ENCODE assay signal across 16 cellular contexts in the genomic region with DNA sequence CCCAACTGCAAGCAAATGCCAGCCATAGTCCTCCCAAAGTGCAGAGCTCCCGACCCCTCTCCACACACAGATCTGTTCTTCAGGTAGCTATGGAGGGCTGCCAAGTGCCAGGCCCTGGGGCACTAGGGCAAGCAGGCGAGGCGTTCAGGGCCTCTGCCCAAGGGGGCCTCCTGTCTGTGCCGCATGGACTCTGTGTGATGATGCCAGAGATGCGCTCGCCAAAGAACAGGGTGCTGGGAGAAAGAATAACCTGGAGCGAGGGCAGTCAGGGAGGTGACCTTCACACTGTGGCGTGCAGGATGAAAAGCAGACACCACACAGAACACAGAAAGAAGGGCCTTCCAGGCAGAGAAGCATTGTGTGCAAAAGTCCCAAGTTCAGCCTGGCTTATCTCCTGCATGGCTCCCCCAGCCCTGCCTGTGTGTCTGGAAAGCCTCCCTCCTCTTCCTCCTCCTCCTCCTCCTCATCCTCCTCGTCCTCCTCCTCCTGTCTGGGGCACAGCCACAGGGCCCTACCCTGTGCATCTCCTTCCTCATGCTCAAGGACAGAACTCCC. TPM values are rescaled to one million over a fixed set of nuclear protein-coding genes. Genes with fewer than 3 reads are reported as not detected.
DNase-seq lines count a peak whose midpoint lies in the region; ATAC-seq and TF ChIP-seq lines count a peak whose summit lies in the region.
"Had no signal": no experiment of that assay in that cellular context is flagged by ENCODE, and none has a peak within 500 bp of the region (broad histone marks: within the 10 kb centered on the region; RNA-seq: fewer than 3 reads in every experiment).

No MANE protein-coding gene starts in this region.

- no peak overlapping the region for H3K4me3 ChIP-seq in hepatocyte
- no peak overlapping the region for H3K4me3 ChIP-seq in neuronal stem cell (ENCODE audit: low read length in 2 of 2)

- H2AK5ac ChIP-seq in neuronal stem cell (ENCODE audit: low read depth, low read length), result peak overlapping the region; percentile 13

- no peaks in the 10 kb centered on the region for H3K79me1 ChIP-seq in neuronal stem cell (ENCODE audit: low read depth, low read length)

- no peak overlapping the region for H3K4ac ChIP-seq in neuronal stem cell (ENCODE audit: low read length)

- no peak overlapping the region for H2BK120ac ChIP-seq in neuronal stem cell (ENCODE audit: low read depth, low read length)

- H3K36me3 Mint-ChIP-seq in progenitor cell of endocrine pancreas (ENCODE audit: insufficient read depth), result peaks cover 2% of the 10 kb centered on the region

- no peaks in the 10 kb centered on the region for H3K27me3 Mint-ChIP-seq in progenitor cell of endocrine pancreas
- H3K27me3 Mint-ChIP-seq: CD4-positive, CD25-positive, alpha-beta regulatory T cell had no signal

- intact Hi-C loops in Right ventricle myocardium superior (cut with DNase I), result no loop called here

- 58% methylated on average over 9 of the region's 9 CpGs for WGBS in hepatocyte (ENCODE audit: low lambda C conversion rate, missing lambda C conversion rate)
- no CpG with 5 or more reads among the region's 9 CpGs for WGBS in neuronal stem cell (ENCODE audit: extremely low coverage in 2 of 2, insufficient read length in 2 of 2, insufficient replicate concordance in 1 of 2), 2 donors

- H3K27ac Mint-ChIP-seq in progenitor cell of endocrine pancreas, result no peak overlapping the region

- DNase-seq in NCI-H69 (lab: John Stamatoyannopoulos, UW) (peak; percentile 16), Right ventricle myocardium superior (peak; percentile 67), hepatocyte (ENCODE audit: low spot score) (no peak), neuronal stem cell (ENCODE audit: low spot score) (no peak), occipital lobe (lab: John Stamatoyannopoulos, UW) (no peak), progenitor cell of endocrine pancreas (ENCODE audit: low spot score, unreplicated experiment) (no peak)
- DNase-seq: ACHN; AML-193; Calu3; CD4-positive, CD25-positive, alpha-beta regulatory T cell; MV-4-11; NCI-H1436; NCI-H2029; NCI-H82 had no signal

- peak; percentile 52 for ATAC-seq in Right ventricle myocardium superior (ENCODE audit: poor library complexity)
- ATAC-seq in HG03175 (IDR thresholded peaks at IDR 0.05; ENCODE audit: unreplicated experiment), result no peak
- ATAC-seq: Panc1 had no signal

- no peaks in the 10 kb centered on the region for H3K9me2 ChIP-seq in hepatocyte (replicated peaks; ENCODE audit: insufficient read depth)

- H3K9me3 ChIP-seq in hepatocyte (ENCODE audit: low read depth), result no peaks in the 10 kb centered on the region
- H3K9me3 ChIP-seq in neuronal stem cell (replicated peaks in 1 of 2; ENCODE audit: control insufficient read depth in 2 of 2, insufficient read depth in 1 of 2, low read depth in 1 of 2, low read length in 2 of 2), result peaks cover 0 to 2% of the 10 kb centered on the region in 2 donors

- H3K9ac ChIP-seq in neuronal stem cell (ENCODE audit: low read depth, low read length, poor library complexity), result no peak overlapping the region

- TF ChIP-seq CTCF in hepatocyte (IDR thresholded peaks at IDR 0.05; ENCODE audit: poor library complexity) (no peak), progenitor cell of endocrine pancreas (IDR thresholded peaks at IDR 0.05; ENCODE audit: unreplicated experiment) (no peak)

- H3K4me1 ChIP-seq in hepatocyte (ENCODE audit: insufficient read depth) (peaks cover 26% of the 10 kb centered on the region), neuronal stem cell (ENCODE audit: control insufficient read depth in 2 of 2, insufficient read depth in 1 of 2, low read depth in 1 of 2, low read length in 2 of 2) (peaks cover 8% of the 10 kb centered on the region in 2 donors)

- H4K91ac ChIP-seq in neuronal stem cell (ENCODE audit: low read depth, low read length, poor library complexity), result no peak overlapping the region

- no peak overlapping the region for H3K23ac ChIP-seq in neuronal stem cell (ENCODE audit: low read depth, low read length, poor library complexity)

- H3K4me2 ChIP-seq in hepatocyte (peak overlapping the region; percentile 20), neuronal stem cell (ENCODE audit: insufficient read depth, low read length, poor library complexity, severe bottlenecking) (no peak overlapping the region)

- H4K20me1 ChIP-seq in hepatocyte (ENCODE audit: insufficient read depth, poor library complexity, severe bottlenecking), result no peaks in the 10 kb centered on the region

- H3K27ac ChIP-seq in hepatocyte (peak overlapping the region; percentile 61), neuronal stem cell (replicated peaks; ENCODE audit: low read length) (no peak overlapping the region)

- H3K79me2 ChIP-seq in hepatocyte, result no peaks in the 10 kb centered on the region

- no peaks in the 10 kb centered on the region for H3K9me3 Mint-ChIP-seq in progenitor cell of endocrine pancreas (ENCODE audit: low read depth)
- H3K9me3 Mint-ChIP-seq: CD4-positive, CD25-positive, alpha-beta regulatory T cell had no signal

- H2BK5ac ChIP-seq in neuronal stem cell (ENCODE audit: low read length), result no peak overlapping the region

- H2AFZ ChIP-seq in hepatocyte, result no peak overlapping the region
- no peak overlapping the region for H2AFZ ChIP-seq in neuronal stem cell (ENCODE audit: low read length)

- H4K8ac ChIP-seq in neuronal stem cell (ENCODE audit: low read depth, low read length), result no peak overlapping the region

- peak overlapping the region; percentile 9 for H3K18ac ChIP-seq in neuronal stem cell (ENCODE audit: low read length)

- H3K4me3 Mint-ChIP-seq in progenitor cell of endocrine pancreas (ENCODE audit: low read depth), result no peak overlapping the region
- H3K4me3 Mint-ChIP-seq: CD4-positive, CD25-positive, alpha-beta regulatory T cell had no signal

- peaks cover 11% of the 10 kb centered on the region for H3K4me1 Mint-ChIP-seq in progenitor cell of endocrine pancreas (ENCODE audit: low read depth)

- H2BK15ac ChIP-seq in neuronal stem cell (ENCODE audit: low read length), result no peak overlapping the region

- H3K14ac ChIP-seq in neuronal stem cell (ENCODE audit: low read length), result no peak overlapping the region

- no peak overlapping the region for H2BK12ac ChIP-seq in neuronal stem cell (ENCODE audit: low read length)

- H3K36me3 ChIP-seq in hepatocyte (replicated peaks; ENCODE audit: insufficient read depth, low read depth) (no peaks in the 10 kb centered on the region), neuronal stem cell (replicated peaks in 1 of 2; ENCODE audit: control insufficient read depth in 2 of 2, insufficient read depth in 2 of 2, low read length in 2 of 2) (no peaks in the 10 kb centered on the region)

- H3K27me3 ChIP-seq in hepatocyte (no peaks in the 10 kb centered on the region), neuronal stem cell (ENCODE audit: control insufficient read depth in 3 of 3, insufficient read depth in 3 of 3, low read depth in 1 of 3, low read length in 3 of 3) (no peaks in the 10 kb centered on the region)

RNA-seq across cellular contexts. Expression of a gene that starts 44.2 kb away (rescaled TPM):
- 16.2 TPM for total RNA-seq in Right ventricle myocardium superior
- total RNA-seq in hepatocyte, result 50.1 and 58.6 TPM in 2 replicates
- polyA plus RNA-seq in hepatocyte, result 70.4 and 78.9 TPM in 2 replicates
- 42.5 TPM for polyA plus RNA-seq in neuronal stem cell (2013, experiment 1 of 2)
- 39.1 TPM for polyA plus RNA-seq in neuronal stem cell (2013, experiment 2 of 2)
- 15.3 TPM for total RNA-seq in occipital lobe
- total RNA-seq in progenitor cell of endocrine pancreas, result 61.3 and 67.0 TPM in 2 replicates

RNA-seq across cellular contexts. Expression of a gene that starts 51.1 kb away (rescaled TPM):
- 39.8 TPM for total RNA-seq in Right ventricle myocardium superior
- 23.5 and 24.0 TPM in 2 replicates for total RNA-seq in hepatocyte
- polyA plus RNA-seq in hepatocyte, result 44.8 and 46.9 TPM in 2 replicates
- 1.2 TPM for polyA plus RNA-seq in neuronal stem cell (2013, experiment 1 of 2)
- polyA plus RNA-seq in neuronal stem cell (2013, experiment 2 of 2), result 0.90 TPM
- 9.2 TPM for total RNA-seq in occipital lobe
- 4.6 and 5.6 TPM in 2 replicates for total RNA-seq in progenitor cell of endocrine pancreas
- total RNA-seq: Calu3 had no signal

Comparison
In these comparisons a context has a peak if more than half of its experiments do, and no peak if none do; other contexts are left out.
1. DNase-seq: peak in NCI-H69 (single experiment) and Right ventricle myocardium superior (single experiment); none in hepatocyte (single experiment), neuronal stem cell (single experiment), occipital lobe (single experiment) and progenitor cell of endocrine pancreas (single experiment).